22 cellular contexts compared by ENCODE assay signal in the genomic region with DNA sequence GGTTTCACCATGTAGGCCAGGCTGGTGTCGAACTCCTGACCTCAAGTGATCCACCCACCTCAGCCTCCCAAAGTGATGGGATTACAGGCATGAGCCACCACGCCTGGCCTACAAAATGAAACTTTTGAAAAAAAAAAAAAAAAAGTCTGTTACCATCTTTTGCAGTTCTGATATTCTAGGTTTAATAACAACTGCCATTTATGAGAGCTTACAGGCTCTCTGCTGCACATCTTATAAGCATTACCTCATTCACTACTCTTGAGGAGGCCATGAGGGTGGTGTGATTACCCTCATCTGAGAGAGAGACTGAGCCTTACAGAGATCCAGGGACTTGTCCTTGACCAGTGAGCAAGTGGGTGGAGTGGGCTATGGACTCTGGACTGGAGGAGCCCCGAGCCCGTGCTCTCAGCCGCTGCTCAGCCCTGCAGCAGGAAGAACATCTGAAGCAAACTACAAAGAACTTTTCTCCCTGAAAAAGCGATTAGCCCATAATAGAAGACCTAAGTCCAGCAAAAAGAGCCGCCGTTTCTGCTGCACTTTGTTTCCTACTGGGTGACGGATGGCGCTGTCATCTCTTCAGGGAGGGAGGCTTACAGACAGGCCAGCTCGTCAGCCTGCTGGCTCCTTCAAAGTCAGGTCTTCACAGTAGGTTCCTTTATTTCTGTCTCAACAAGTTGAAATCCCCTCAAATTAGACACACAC.
DNase-seq lines count a peak whose midpoint lies in the region; ATAC-seq and TF ChIP-seq lines count a peak whose summit lies in the region.
"Had no signal": no experiment of that assay in that cellular context is flagged by ENCODE, and none has a peak within 500 bp of the region (broad histone marks: within the 10 kb centered on the region; RNA-seq: fewer than 3 reads in every experiment).

No MANE protein-coding gene starts in this region.

- H3K4me1 Mint-ChIP-seq in T-helper 17 cell (no peaks in the 10 kb centered on the region), T-cell (no peaks in the 10 kb centered on the region)
- H3K4me1 Mint-ChIP-seq: activated B cell treated with CpG ODN at 0.5 μM for 24 hours; stimulated activated naive CD8-positive, alpha-beta T cell treated with anti-CD3 and anti-CD28 coated beads, Interleukin-15, amount 100 ng/mL, for 72 hours had no signal

- no peaks in the 10 kb centered on the region for H3K27me3 ChIP-seq in sigmoid colon
- H3K27me3 ChIP-seq: ovary, tibial nerve had no signal

- H3K27ac ChIP-seq in sigmoid colon: peak overlapping the region in 3 of 4 donors; percentile 28 to 69 (median 62)
- H3K27ac ChIP-seq: lower lobe of right lung, ovary, tibial nerve had no signal

- H3K36me3 Mint-ChIP-seq in T-helper 17 cell (ENCODE audit: low read depth) (no peaks in the 10 kb centered on the region), T-cell (no peaks in the 10 kb centered on the region)

- H3K4me1 ChIP-seq in sigmoid colon: peaks cover 0 to 61% (median 25%) of the 10 kb centered on the region in 4 donors
- H3K4me1 ChIP-seq: lower lobe of right lung, tibial nerve had no signal

- TF ChIP-seq EP300 in sigmoid colon (IDR thresholded peaks at IDR 0.05): peak in 1 of 4 donors; percentile 1

- no peaks in the 10 kb centered on the region for H3K9me3 ChIP-seq in T-helper 17 cell (ENCODE audit: control insufficient read depth, low read length, poor library complexity, severe bottlenecking)
- H3K9me3 ChIP-seq in sigmoid colon: no peaks in the 10 kb centered on the region
- H3K9me3 ChIP-seq: lower lobe of right lung, ovary, tibial nerve had no signal

- H3K27me3 Mint-ChIP-seq in T-helper 17 cell (peaks cover 8% of the 10 kb centered on the region), T-cell (peaks cover 0 to 1% of the 10 kb centered on the region in 2 donors)
- H3K27me3 Mint-ChIP-seq: activated B cell treated with CpG ODN at 0.5 μM for 24 hours; stimulated activated naive CD8-positive, alpha-beta T cell treated with anti-CD3 and anti-CD28 coated beads, Interleukin-15, amount 100 ng/mL, for 72 hours had no signal

- H3K9me3 Mint-ChIP-seq in T-cell: no peaks in the 10 kb centered on the region
- H3K9me3 Mint-ChIP-seq: activated B cell treated with CpG ODN at 0.5 μM for 24 hours; stimulated activated naive CD8-positive, alpha-beta T cell treated with anti-CD3 and anti-CD28 coated beads, Interleukin-15, amount 100 ng/mL, for 72 hours had no signal

- TF ChIP-seq POLR2A in sigmoid colon (IDR thresholded peaks at IDR 0.05): no peak

- POLR2A ChIA-PET in T-cell (lab: Charles Lee): no interaction called here

- no peaks in the 10 kb centered on the region for H3K36me3 ChIP-seq in sigmoid colon
- H3K36me3 ChIP-seq: lower lobe of right lung, ovary, tibial nerve had no signal

- peak overlapping the region; percentile 4 for H3K27ac Mint-ChIP-seq in T-helper 17 cell
- H3K27ac Mint-ChIP-seq in T-cell: no peak overlapping the region
- H3K27ac Mint-ChIP-seq: activated B cell treated with CpG ODN at 0.5 μM for 24 hours; stimulated activated naive CD8-positive, alpha-beta T cell treated with anti-CD3 and anti-CD28 coated beads, Interleukin-15, amount 100 ng/mL, for 72 hours had no signal

- H3K4me3 ChIP-seq in sigmoid colon: no peak overlapping the region
- H3K4me3 ChIP-seq: lower lobe of right lung, ovary, tibial nerve had no signal

- no peak overlapping the region for H3K4me3 Mint-ChIP-seq in T-helper 17 cell
- no peak overlapping the region for H3K4me3 Mint-ChIP-seq in T-cell
- H3K4me3 Mint-ChIP-seq: activated B cell treated with CpG ODN at 0.5 μM for 24 hours; stimulated activated naive CD8-positive, alpha-beta T cell treated with anti-CD3 and anti-CD28 coated beads, Interleukin-15, amount 100 ng/mL, for 72 hours had no signal

- CTCF ChIA-PET in T-cell (lab: Charles Lee): no interaction called here

- 56 to 79% methylated on average over 11 of the region's 11 CpGs for WGBS in sigmoid colon, 2 donors

- DNase-seq in HT-29 (ENCODE audit: low spot score): peak; percentile 23
- DNase-seq in T-helper 17 cell: no peak
- DNase-seq in mucosa of gallbladder (ENCODE audit: low spot score): peak; percentile 32
- DNase-seq in sigmoid colon: no peak
- DNase-seq in activated CD4-positive, alpha-beta T cell treated with anti-CD3 and anti-CD28 coated beads for 1 hour: no peak
- no peak for DNase-seq in stimulated activated CD4-positive, alpha-beta T cell treated with anti-CD3 and anti-CD28 coated beads, Interleukin-2, amount 100 ng/mL, for 48 hours
- DNase-seq in T-cell: no peak
- DNase-seq: activated B cell treated with CpG ODN at 0.5 μM for 24 hours; activated CD4-positive, alpha-beta T cell treated with anti-CD3 and anti-CD28 coated beads, Interleukin-2, amount 50 U/mL, for 4 hours; activated naive CD4-positive, alpha-beta T cell treated with anti-CD3 and anti-CD28 coated beads, Interleukin-2, amount 50 U/mL, for 16 hours; islet precursor cell; lower lobe of right lung; NCI-H1694; NCI-H2171; NCI-H526; right cardiac atrium; stimulated activated CD4-positive, alpha-beta T cell treated with anti-CD3 and anti-CD28 coated beads, Interleukin-15, amount 100 ng/mL, for 24 hours; stimulated activated naive CD8-positive, alpha-beta T cell treated with anti-CD3 and anti-CD28 coated beads, Interleukin-15, amount 100 ng/mL, for 72 hours; T-helper 9 cell had no signal

- no peak for ATAC-seq in T-helper 17 cell
- no peak for ATAC-seq in T-cell (replicated peaks in 1 of 4)
- ATAC-seq: lower lobe of right lung; right cardiac atrium; SK-N-SH treated with all-trans-retinoic acid at 6 μM for 48 hours; stimulated activated naive CD8-positive, alpha-beta T cell treated with anti-CD3 and anti-CD28 coated beads, Interleukin-15, amount 100 ng/mL, for 72 hours had no signal

- intact Hi-C loops in sigmoid colon (cut with DNase I): loop anchor here (5.0 kb wide), 3 partner anchors 73 to 202 kb away; partner anchors contain the start of gene AKAP12

- no peak for TF ChIP-seq CTCF in sigmoid colon (IDR thresholded peaks at IDR 0.05)

Comparison
In these comparisons a context has a peak if more than half of its experiments do, and no peak if none do; other contexts are left out.
1. DNase-seq: peak in HT-29 (single experiment) and mucosa of gallbladder (single experiment); none in T-helper 17 cell (0 of 3), sigmoid colon (single experiment), activated CD4-positive, alpha-beta T cell treated with anti-CD3 and anti-CD28 coated beads for 1 hour (single experiment), stimulated activated CD4-positive, alpha-beta T cell treated with anti-CD3 and anti-CD28 coated beads, Interleukin-2, amount 100 ng/mL, for 48 hours (0 of 2) and T-cell (0 of 34).